Comparison of ENCODE assay signal across 11 cellular contexts in the genomic region with DNA sequence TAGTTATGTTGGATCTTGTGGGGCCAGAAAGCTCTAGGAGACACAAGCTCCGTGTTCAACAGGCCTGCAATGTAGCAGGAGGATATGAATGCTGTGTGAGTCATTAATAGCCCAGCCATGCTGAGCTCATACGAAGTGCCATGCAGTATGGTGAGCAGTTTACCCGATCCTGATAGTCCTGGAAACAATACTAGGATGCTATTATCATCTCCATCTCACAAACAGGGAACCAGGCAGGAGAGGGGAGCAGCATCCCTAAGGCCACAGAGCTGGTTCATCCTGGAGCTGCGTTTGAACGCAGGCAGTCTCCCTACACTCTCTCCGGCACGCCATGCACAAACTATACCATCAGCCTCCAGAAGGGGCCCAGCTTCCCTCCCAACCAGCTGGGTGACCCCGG. TPM values are rescaled to one million over a fixed set of nuclear protein-coding genes. Genes with fewer than 3 reads are reported as not detected.
DNase-seq lines count a peak whose midpoint lies in the region; ATAC-seq and TF ChIP-seq lines count a peak whose summit lies in the region.
"Had no signal": no experiment of that assay in that cellular context is flagged by ENCODE, and none has a peak within 500 bp of the region (broad histone marks: within the 10 kb centered on the region; RNA-seq: fewer than 3 reads in every experiment).

No MANE protein-coding gene starts in this region.

- no peaks in the 10 kb centered on the region for H3K36me3 Mint-ChIP-seq in Caco-2 (ENCODE audit: insufficient read depth, unreplicated experiment)

- intact Hi-C loops in mucosa of descending colon (cut with DNase I, micrococcal nuclease) (no loop called here), Caco-2 (cut with micrococcal nuclease; ENCODE audit: unreplicated experiment) (no loop called here)

- H3K4me1 ChIP-seq in mucosa of descending colon (ENCODE audit: low read depth): no peaks in the 10 kb centered on the region
- peaks cover 8% of the 10 kb centered on the region; the same call in 1 of the 2 replicates for H3K4me1 ChIP-seq in Caco-2

- H3K36me3 ChIP-seq in MG63: no peaks in the 10 kb centered on the region
- no peaks in the 10 kb centered on the region for H3K36me3 ChIP-seq in mucosa of descending colon (ENCODE audit: low read depth)
- no peaks in the 10 kb centered on the region for H3K36me3 ChIP-seq in Caco-2 (ENCODE audit: control insufficient read depth, insufficient read depth, low read length)
- H3K36me3 ChIP-seq: cardiac muscle cell had no signal

- BruUV-seq in Caco-2 (replicated peaks; lab: Mats Ljungman, UMichigan): no TSS peak

- no peaks in the 10 kb centered on the region for H3K4me1 Mint-ChIP-seq in Caco-2 (ENCODE audit: low read depth, unreplicated experiment)

- ATAC-seq in mucosa of descending colon: peak; percentile 22
- ATAC-seq: activated CD8-positive, alpha-beta T cell treated with anti-CD3 and anti-CD28 coated beads for 36 hours had no signal

- CTCF ChIA-PET in Caco-2 (lab: Charles Lee): interaction anchor here (0.9 kb wide), 1 partner anchor 20 kb away, joined by 3 read pairs; the partner anchor contains the start of gene TTC7B

- POLR2A ChIA-PET in Caco-2 (lab: Charles Lee): no interaction called here

- no peaks in the 10 kb centered on the region for H3K27me3 Mint-ChIP-seq in Caco-2 (ENCODE audit: insufficient read depth, unreplicated experiment)
- H3K27me3 Mint-ChIP-seq: activated CD8-positive, alpha-beta T cell treated with anti-CD3 and anti-CD28 coated beads for 36 hours had no signal

- no peak for TF ChIP-seq CTCF in AG09319 (IDR thresholded peaks at IDR 0.05; ENCODE audit: low read depth, low read length)
- TF ChIP-seq CTCF in mucosa of descending colon (IDR thresholded peaks at IDR 0.05): no peak
- TF ChIP-seq CTCF in Caco-2 (IDR thresholded peaks at IDR 0.05; ENCODE audit: insufficient read depth in 1 of 2, low read depth in 1 of 2, low read length in 1 of 2, severe bottlenecking in 1 of 2, unreplicated experiment in 1 of 2): no peak

- DNase-seq in AG09319 (ENCODE audit: extremely low read depth, low read depth) (peak; percentile 10), MG63 (peak; percentile 72), dermis microvascular lymphatic vessel endothelial cell (ENCODE audit: low read depth in 2 of 2) (peak; percentile 48 to 94), mucosa of descending colon (no peak), HT-29 (ENCODE audit: low spot score) (no peak), NCI-H82 treated with DMSO at 0.1 percent for 48 hours (lab: John Stamatoyannopoulos, UW; ENCODE audit: unreplicated experiment) (no peak), Caco-2 (no peak)
- DNase-seq in stimulated activated CD4-positive, alpha-beta T cell treated with anti-CD3 and anti-CD28 coated beads, Interleukin-1b, Interleukin-23, amount 100 ng/mL, for 48 hours: no peak
- DNase-seq: activated CD8-positive, alpha-beta T cell treated with anti-CD3 and anti-CD28 coated beads for 36 hours; NCI-H1092 had no signal

- H3K9me3 ChIP-seq in MG63 (no peaks in the 10 kb centered on the region), mucosa of descending colon (no peaks in the 10 kb centered on the region), Caco-2 (no peaks in the 10 kb centered on the region)

- H3K4me3 Mint-ChIP-seq in Caco-2 (ENCODE audit: unreplicated experiment): no peak overlapping the region
- H3K4me3 Mint-ChIP-seq: activated CD8-positive, alpha-beta T cell treated with anti-CD3 and anti-CD28 coated beads for 36 hours had no signal

- H3K27me3 ChIP-seq in MG63: no peaks in the 10 kb centered on the region
- H3K27me3 ChIP-seq in Caco-2 (replicated peaks; ENCODE audit: control insufficient read depth, insufficient read depth, low read length): no peaks in the 10 kb centered on the region
- H3K27me3 ChIP-seq: cardiac muscle cell had no signal

- H3K4me3 ChIP-seq in MG63 (no peak overlapping the region), mucosa of descending colon (no peak overlapping the region), Caco-2 (ENCODE audit: low read depth, low read length) (no peak overlapping the region)
- H3K4me3 ChIP-seq: cardiac muscle cell had no signal

- H3K9me3 Mint-ChIP-seq in Caco-2 (ENCODE audit: unreplicated experiment): no peaks in the 10 kb centered on the region
- H3K9me3 Mint-ChIP-seq: activated CD8-positive, alpha-beta T cell treated with anti-CD3 and anti-CD28 coated beads for 36 hours had no signal

- no peak overlapping the region for H3K27ac Mint-ChIP-seq in Caco-2 (ENCODE audit: unreplicated experiment)
- H3K27ac Mint-ChIP-seq: activated CD8-positive, alpha-beta T cell treated with anti-CD3 and anti-CD28 coated beads for 36 hours had no signal

RNA-seq across cellular contexts. Expression of gene TTC7B, which starts 20.5 kb away (rescaled TPM):
- 25.4 and 30.0 TPM in 2 replicates for total RNA-seq in MG63 (2014; rRNA removed; shearing (Covaris generic); ENCODE audit: low replicate concordance)
- total RNA-seq in dermis microvascular lymphatic vessel endothelial cell (13.9 and 25.5 TPM in 2 replicates), mucosa of descending colon (10 to 100 TPM in 1 of 3 donors, 1 to 10 TPM in 2; 6.0 to 72.8 (median 10.0) TPM), Caco-2 (2022) (19.0 and 28.5 TPM in 2 replicates)
- total RNA-seq in HT-29 (2014; rRNA removed; shearing (Covaris generic)): 3.8 and 7.4 TPM in 2 replicates

Comparison
In these comparisons a context has a peak if more than half of its experiments do, and no peak if none do; other contexts are left out.
1. DNase-seq: peak in AG09319 (single experiment), MG63 (single experiment) and dermis microvascular lymphatic vessel endothelial cell (2 of 2); none in mucosa of descending colon (0 of 3), HT-29 (single experiment), NCI-H82 treated with DMSO at 0.1 percent for 48 hours (single experiment), stimulated activated CD4-positive, alpha-beta T cell treated with anti-CD3 and anti-CD28 coated beads, Interleukin-1b, Interleukin-23, amount 100 ng/mL, for 48 hours (single experiment) and Caco-2 (0 of 2).